8 cellular contexts compared by ENCODE assay signal in the genomic region with DNA sequence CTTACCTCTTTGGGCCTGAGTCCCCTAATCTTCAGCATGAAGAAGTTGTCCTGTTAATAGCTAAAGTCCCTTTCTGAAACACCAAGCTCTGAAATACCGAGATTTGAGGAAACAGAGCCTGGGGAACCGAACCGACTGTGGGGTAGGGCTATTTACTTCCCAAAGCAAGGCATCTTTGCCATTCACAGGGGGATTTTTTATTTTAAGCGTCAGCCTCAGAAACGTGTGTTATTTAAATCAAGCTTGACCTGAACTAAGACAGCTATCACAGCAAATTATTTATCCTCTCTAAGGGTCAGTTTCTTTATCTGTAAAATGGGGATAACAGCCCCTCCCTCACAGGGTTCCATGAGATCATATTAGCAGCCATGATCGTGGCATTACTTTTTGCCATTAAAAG. TPM values are rescaled to one million over a fixed set of nuclear protein-coding genes. Genes with fewer than 3 reads are reported as not detected.
DNase-seq lines count a peak whose midpoint lies in the region; ATAC-seq and TF ChIP-seq lines count a peak whose summit lies in the region.

No MANE protein-coding gene starts in this region.

- H3K4me3 Mint-ChIP-seq in activated naive CD8-positive, alpha-beta T cell: peak overlapping the region; percentile 92
- no peak overlapping the region for H3K4me3 Mint-ChIP-seq in activated naive CD8-positive, alpha-beta T cell treated with anti-CD3 and anti-CD28 coated beads, Interleukin-2, amount 50 U/mL, for 24 hours
- peak overlapping the region; percentile 98 for H3K4me3 Mint-ChIP-seq in type B pancreatic cell

- H3K4me1 Mint-ChIP-seq in activated naive CD8-positive, alpha-beta T cell (ENCODE audit: low read depth): peaks cover 30% of the 10 kb centered on the region
- H3K4me1 Mint-ChIP-seq in activated naive CD8-positive, alpha-beta T cell treated with anti-CD3 and anti-CD28 coated beads, Interleukin-2, amount 50 U/mL, for 24 hours: peaks cover 41% of the 10 kb centered on the region
- H3K4me1 Mint-ChIP-seq in type B pancreatic cell (ENCODE audit: unreplicated experiment): peaks cover 32% of the 10 kb centered on the region

- H3K4me1 ChIP-seq in body of pancreas (peaks cover 32% of the 10 kb centered on the region), lung (ENCODE audit: control insufficient read depth in 2 of 2, insufficient read depth in 2 of 2, low read length in 2 of 2) (peaks cover 1 to 2% of the 10 kb centered on the region in 2 donors)

- H3K27ac ChIP-seq in body of pancreas (peak overlapping the region; percentile 88 to 97 (median 96)), lung (ENCODE audit: low read depth in 1 of 2, low read length in 1 of 2) (peak overlapping the region; percentile 91 to 96)

- ATAC-seq in activated naive CD8-positive, alpha-beta T cell treated with anti-CD3 and anti-CD28 coated beads, Interleukin-2, amount 50 U/mL, for 24 hours: no peak
- ATAC-seq in body of pancreas: no peak
- no peak for ATAC-seq in lung (ENCODE audit: insufficient read depth, low FRiP score)
- no peak for ATAC-seq in HG02884 (IDR thresholded peaks at IDR 0.05; ENCODE audit: unreplicated experiment)

- no peaks in the 10 kb centered on the region for H3K27me3 Mint-ChIP-seq in activated naive CD8-positive, alpha-beta T cell
- no peaks in the 10 kb centered on the region for H3K27me3 Mint-ChIP-seq in activated naive CD8-positive, alpha-beta T cell treated with anti-CD3 and anti-CD28 coated beads, Interleukin-2, amount 50 U/mL, for 24 hours
- no peaks in the 10 kb centered on the region for H3K27me3 Mint-ChIP-seq in type B pancreatic cell

- no peak overlapping the region for H3K27ac Mint-ChIP-seq in activated naive CD8-positive, alpha-beta T cell
- H3K27ac Mint-ChIP-seq in activated naive CD8-positive, alpha-beta T cell treated with anti-CD3 and anti-CD28 coated beads, Interleukin-2, amount 50 U/mL, for 24 hours: no peak overlapping the region
- H3K27ac Mint-ChIP-seq in type B pancreatic cell: peak overlapping the region; percentile 99

- intact Hi-C loops in body of pancreas (cut with DNase I): no loop called here

- no peaks in the 10 kb centered on the region for H3K36me3 Mint-ChIP-seq in activated naive CD8-positive, alpha-beta T cell
- no peaks in the 10 kb centered on the region for H3K36me3 Mint-ChIP-seq in activated naive CD8-positive, alpha-beta T cell treated with anti-CD3 and anti-CD28 coated beads, Interleukin-2, amount 50 U/mL, for 24 hours (ENCODE audit: low read depth)
- H3K36me3 Mint-ChIP-seq in type B pancreatic cell: no peaks in the 10 kb centered on the region

- H3K9me3 Mint-ChIP-seq in activated naive CD8-positive, alpha-beta T cell (ENCODE audit: low read depth): no peaks in the 10 kb centered on the region
- H3K9me3 Mint-ChIP-seq in activated naive CD8-positive, alpha-beta T cell treated with anti-CD3 and anti-CD28 coated beads, Interleukin-2, amount 50 U/mL, for 24 hours: no peaks in the 10 kb centered on the region
- H3K9me3 Mint-ChIP-seq in type B pancreatic cell: no peaks in the 10 kb centered on the region

- H3K4me3 ChIP-seq in body of pancreas: peak overlapping the region in 1 of 2 donors; percentile 7
- no peak overlapping the region for H3K4me3 ChIP-seq in lung

- no peaks in the 10 kb centered on the region for H3K27me3 ChIP-seq in body of pancreas
- no peaks in the 10 kb centered on the region for H3K27me3 ChIP-seq in lung (ENCODE audit: control insufficient read depth, insufficient read depth)

- H3K9me3 ChIP-seq in body of pancreas (no peaks in the 10 kb centered on the region), lung (ENCODE audit: control insufficient read depth in 2 of 2, insufficient read depth in 1 of 2, low read length in 1 of 2) (no peaks in the 10 kb centered on the region)

- 54 to 57% methylated on average over 6 of the region's 6 CpGs for WGBS in body of pancreas, 2 donors
- 58 to 66% methylated on average over 6 of the region's 6 CpGs for WGBS in lung, 2 donors

- TF ChIP-seq CTCF in body of pancreas (IDR thresholded peaks at IDR 0.05): no peak
- no peak for TF ChIP-seq CTCF in lung (IDR thresholded peaks at IDR 0.05; ENCODE audit: control extremely low read depth, extremely low read depth)
- no peak for TF ChIP-seq CTCF in type B pancreatic cell (conservative IDR thresholded peaks at IDR 0.05)

- no peak for TF ChIP-seq POLR2A in body of pancreas (IDR thresholded peaks at IDR 0.05)

- DNase-seq in activated naive CD8-positive, alpha-beta T cell treated with anti-CD3 and anti-CD28 coated beads, Interleukin-2, amount 50 U/mL, for 24 hours: no peak
- no peak for DNase-seq in body of pancreas
- DNase-seq in lung (ENCODE audit: low spot score): no peak
- DNase-seq in type B pancreatic cell (ENCODE audit: extremely low spot score, unreplicated experiment): no peak
- DNase-seq in NCI-H187 treated with DMSO at 0.1 percent for 48 hours (lab: John Stamatoyannopoulos, UW): no peak
- no peak for DNase-seq in activated CD4-positive, alpha-beta T cell treated with anti-CD3 and anti-CD28 coated beads, Interleukin-2, amount 50 U/mL, for 1 hour

- no peaks in the 10 kb centered on the region for H3K36me3 ChIP-seq in body of pancreas (replicated peaks in 1 of 2; ENCODE audit: insufficient read depth in 1 of 2, low read depth in 2 of 2)
- no peaks in the 10 kb centered on the region for H3K36me3 ChIP-seq in lung (ENCODE audit: control insufficient read depth in 2 of 2, insufficient read depth in 2 of 2, low read length in 2 of 2)

RNA-seq across cellular contexts. Expression of gene CORO1C, which starts 1.2 kb away (rescaled TPM):
- 10 to 100 TPM; 26.7 to 27.4 TPM for total RNA-seq in body of pancreas
- 100 to 1,000 TPM; 117 to 227 TPM for total RNA-seq in lung
- polyA plus RNA-seq in lung: 10 to 100 TPM; 36.4 to 93.5 TPM
- 87.9 and 103 TPM in 2 replicates for total RNA-seq in type B pancreatic cell (ENCODE audit: low replicate concordance)
